16 cellular contexts compared by ENCODE assay signal in genomic region chr20:47126709-47127108, GRCh38.
DNase-seq lines count a peak whose midpoint lies in the region; TF ChIP-seq lines count a peak whose summit lies in the region.
"Had no signal": no experiment of that assay in that cellular context is flagged by ENCODE, and none has a peak within 500 bp of the region (broad histone marks: within the 10 kb centered on the region; RNA-seq: fewer than 3 reads in every experiment).

No MANE protein-coding gene starts in this region.

- H2AFZ ChIP-seq in ACC112 (ENCODE audit: low read length, unreplicated experiment) (no peak overlapping the region), mammary epithelial cell (ENCODE audit: low read depth, low read length) (peak overlapping the region; percentile 81)

- peak overlapping the region; percentile 65 for H3K4me2 ChIP-seq in mammary epithelial cell (ENCODE audit: insufficient read depth, low read depth, low read length)

- no peak for TF ChIP-seq POLR2A in lower leg skin (IDR thresholded peaks at IDR 0.05)

- H3K79me2 ChIP-seq in ACC112 (ENCODE audit: control insufficient read depth, insufficient read depth, low read length, unreplicated experiment): no peaks in the 10 kb centered on the region
- H3K79me2 ChIP-seq in mammary epithelial cell (ENCODE audit: insufficient read depth, low read length): no peaks in the 10 kb centered on the region

- H3K36me3 ChIP-seq in ACC112 (ENCODE audit: insufficient read depth, low read length): no peaks in the 10 kb centered on the region
- no peaks in the 10 kb centered on the region for H3K36me3 ChIP-seq in mammary epithelial cell (ENCODE audit: insufficient read depth, low read length)
- H3K36me3 ChIP-seq: MG63, ovary, upper lobe of left lung had no signal

- CTCF ChIA-PET in mammary epithelial cell (lab: Charles Lee; ENCODE audit: low non-redundant PET): interaction anchor here (0.6 to 0.7 kb wide), 2 partner anchors 495 to 1166 kb away, joined by 3 to 5 read pairs; no protein-coding TSS in a partner anchor

- H3K27me3 ChIP-seq in ACC112 (ENCODE audit: insufficient read depth, low read length) (no peaks in the 10 kb centered on the region), mammary epithelial cell (ENCODE audit: insufficient read depth, low read length) (no peaks in the 10 kb centered on the region)
- H3K27me3 ChIP-seq: MG63, ovary, upper lobe of left lung had no signal

- H3K9me3 ChIP-seq in mammary epithelial cell (replicated peaks; ENCODE audit: insufficient read depth, low read length): no peaks in the 10 kb centered on the region
- H3K9me3 ChIP-seq: MG63, ovary, upper lobe of left lung had no signal

- in situ Hi-C loops in mammary epithelial cell (cut with MboI; ENCODE audit: low sequenced_read_pairs in 2 of 2): no loop called here
- in situ Hi-C loops in GM13976 (cut with MboI; ENCODE audit: low sequenced_read_pairs, unreplicated experiment): no loop called here

- TF ChIP-seq CTCF in mammary epithelial cell (conservative IDR thresholded peaks at IDR 0.05 in 1 of 2, IDR thresholded peaks at IDR 0.05 in 1 of 2; ENCODE audit: extremely low read depth in 1 of 2, insufficient read depth in 1 of 2, low read depth in 1 of 2, low read length in 2 of 2) (no peak), lower leg skin (IDR thresholded peaks at IDR 0.05) (no peak), GM13976 (IDR thresholded peaks at IDR 0.05; ENCODE audit: borderline replicate concordance, control extremely low read depth, extremely low read depth, insufficient read depth, missing control alignments) (no peak)

- intact Hi-C loops in mammary epithelial cell (cut with micrococcal nuclease): loop anchor here (10.0 kb wide), 1 partner anchor 162 kb away; no protein-coding TSS in a partner anchor
- intact Hi-C loops in lower leg skin (cut with DNase I; ENCODE audit: low total_unique reads): no loop called here

- H3K4me1 ChIP-seq in ACC112 (ENCODE audit: control insufficient read depth, insufficient read depth, low read length, unreplicated experiment) (peaks cover 41% of the 10 kb centered on the region), mammary epithelial cell (ENCODE audit: insufficient read depth, low read length) (peaks cover 35% of the 10 kb centered on the region)

- peak overlapping the region; percentile 14 for H3K9ac ChIP-seq in mammary epithelial cell (ENCODE audit: insufficient read depth, low read length)

- H4K20me1 ChIP-seq in mammary epithelial cell (ENCODE audit: insufficient read depth, low read length): no peaks in the 10 kb centered on the region

- dilution Hi-C loops in mammary epithelial cell (cut with HindIII; ENCODE audit: low sequenced_read_pairs): loop anchor here (5.0 kb wide), 2 partner anchors 36 to 39 kb away; no protein-coding TSS in a partner anchor

- H3K27ac ChIP-seq in ACC112 (ENCODE audit: low read depth, low read length) (peak overlapping the region; percentile 79), mammary epithelial cell (ENCODE audit: insufficient read depth, low read depth, low read length) (peak overlapping the region; percentile 88)
- H3K27ac ChIP-seq: ovary, upper lobe of left lung had no signal

- 10% methylated on average over 5 of the region's 5 CpGs for WGBS in mammary epithelial cell (ENCODE audit: low coverage, missing lambda C conversion rate)
- 60 to 64% methylated on average over 5 of the region's 5 CpGs for WGBS in lower leg skin, 2 donors

- DNase-seq in LHCN-M2 (ENCODE audit: low read depth): peak; percentile 82
- DNase-seq in mammary epithelial cell: peak; percentile 21
- DNase-seq in kidney tubule cell (ENCODE audit: low spot score): peak; percentile 50
- DNase-seq in lower leg skin (ENCODE audit: low spot score in 2 of 2): no peak
- no peak for DNase-seq in GM13976 (ENCODE audit: low spot score)
- no peak for DNase-seq in NOMO-1 treated with dmso at 0.1 percent for 144 hours (lab: John Stamatoyannopoulos, UW; ENCODE audit: unreplicated experiment)
- no peak for DNase-seq in DMS 273 treated with DMSO at 0.1 percent for 48 hours (lab: John Stamatoyannopoulos, UW)
- DNase-seq: activated T-cell treated with anti-CD3 and anti-CD28 coated beads for 4 hours; effector memory CD4-positive, alpha-beta T cell; MG63; NCI-H2107; ovary; stimulated activated CD8-positive, alpha-beta memory T cell treated with anti-CD3 and anti-CD28 coated beads, Interleukin-4, amount 100 ng/mL, for 48 hours; upper lobe of left lung had no signal

- BruUV-seq in mammary epithelial cell (replicated peaks; lab: Mats Ljungman, UMichigan): no TSS peak

- no peak overlapping the region for H3K4me3 ChIP-seq in ACC112 (ENCODE audit: low read depth, low read length)
- no peak overlapping the region for H3K4me3 ChIP-seq in mammary epithelial cell (replicated peaks in 1 of 3; ENCODE audit: insufficient read depth in 1 of 3, low read depth in 2 of 3, low read length in 3 of 3)
- H3K4me3 ChIP-seq in lower leg skin (ENCODE audit: low read depth, poor library complexity, severe bottlenecking): no peak overlapping the region
- H3K4me3 ChIP-seq: GM12878, MG63, ovary, upper lobe of left lung had no signal

Comparison
In these comparisons a context has a peak if more than half of its experiments do, and no peak if none do; other contexts are left out.
1. DNase-seq: peak in LHCN-M2 (single experiment), mammary epithelial cell (single experiment) and kidney tubule cell (single experiment); none in lower leg skin (0 of 2), GM13976 (single experiment), NOMO-1 treated with dmso at 0.1 percent for 144 hours (single experiment) and DMS 273 treated with DMSO at 0.1 percent for 48 hours (single experiment).